Comparison of ENCODE assay signal across 34 cellular contexts in genomic region chr20:38763616-38764015, GRCh38. TPM values are rescaled to one million over a fixed set of nuclear protein-coding genes. Genes with fewer than 3 reads are reported as not detected.
"Had no signal": no experiment of that assay in that cellular context is flagged by ENCODE, and none has a peak within 500 bp of the region (broad histone marks: within the 10 kb centered on the region; RNA-seq: fewer than 3 reads in every experiment).

No MANE protein-coding gene starts in this region.

- H3K4me1 Mint-ChIP-seq: brain, nephron had no signal

- H3K4me1 ChIP-seq: esophagus muscularis mucosa, left ventricle myocardium inferior, upper lobe of right lung had no signal

- H3K27me3 ChIP-seq: ascending aorta, cardiac muscle cell, esophagus muscularis mucosa, foreskin keratinocyte, heart right ventricle, ovary, stomach, tibial artery, upper lobe of right lung had no signal

- H3K27ac Mint-ChIP-seq: activated CD4-positive, alpha-beta T cell treated with anti-CD3 and anti-CD28 coated beads, Interleukin-2, amount 10 ng/mL, durations not matched to agents 7 days and 5 days; activated CD8-positive, alpha-beta T cell treated with anti-CD3 and anti-CD28 coated beads for 36 hours; activated naive CD4-positive, alpha-beta T cell treated with anti-CD3 and anti-CD28 coated beads, Interleukin-2, amount 10 ng/mL, durations not matched to agents 7 days and 5 days; activated T-cell treated with anti-CD3 and anti-CD28 coated beads, Interleukin-2, amount 50 U/mL, for 72 hours; brain; nephron; progenitor cell of endocrine pancreas; stimulated activated memory B cell treated with anti-CD40 and anti-IgM and Interleukin-4, amounts not matched to agents 10 μg/mL and 1 μg/mL and 100 μg/mL, for 72 hours; T-cell had no signal

- ATAC-seq: activated CD8-positive, alpha-beta T cell treated with anti-CD3 and anti-CD28 coated beads for 36 hours; foreskin keratinocyte; heart right ventricle; sciatic nerve; stimulated activated memory B cell treated with anti-CD40 and anti-IgM and Interleukin-4, amounts not matched to agents 10 μg/mL and 1 μg/mL and 100 μg/mL, for 72 hours; T-cell; upper lobe of right lung had no signal

- H3K4me3 ChIP-seq: ascending aorta, cardiac muscle cell, coronary artery, esophagus muscularis mucosa, heart right ventricle, left ventricle myocardium inferior, ovary, skin epidermis, stomach, tibial artery, upper lobe of right lung had no signal

- H3K27ac ChIP-seq: cardiac muscle cell, esophagus muscularis mucosa, foreskin keratinocyte, heart right ventricle, left ventricle myocardium inferior, ovary, skin epidermis, stomach, upper lobe of right lung, WERI-Rb-1 had no signal

- H3K36me3 ChIP-seq: ovary had no signal

- DNase-seq: activated CD4-positive, alpha-beta T cell treated with anti-CD3 and anti-CD28 coated beads, Interleukin-2, amount 10 ng/mL, durations not matched to agents 7 days and 5 days; activated CD4-positive, CD25-positive, alpha-beta regulatory T cell treated with anti-CD3 and anti-CD28 coated beads, Interleukin-2, amount 50 U/mL, for 72 hours; activated CD8-positive, alpha-beta T cell treated with anti-CD3 and anti-CD28 coated beads for 36 hours; activated effector memory CD4-positive, alpha-beta T cell treated with anti-CD3 and anti-CD28 coated beads, Interleukin-2, amount 50 U/mL, for 16 hours; activated naive CD4-positive, alpha-beta T cell treated with anti-CD3 and anti-CD28 coated beads, Interleukin-2, amount 10 ng/mL, durations not matched to agents 7 days and 5 days; activated T-cell treated with anti-CD3 and anti-CD28 coated beads, Interleukin-2, amount 50 U/mL, for 72 hours; foreskin keratinocyte; heart right ventricle; kidney glomerular epithelial cell; left ventricle myocardium inferior; ovary; retina; stimulated activated CD4-positive, alpha-beta T cell treated with anti-CD3 and anti-CD28 coated beads, Interleukin-4, amount 100 ng/mL, for 24 hours; stomach; T-cell; T-helper 9 cell; tibial artery; upper lobe of right lung; WERI-Rb-1 had no signal

- H3K27me3 Mint-ChIP-seq: activated CD4-positive, alpha-beta T cell treated with anti-CD3 and anti-CD28 coated beads, Interleukin-2, amount 10 ng/mL, durations not matched to agents 7 days and 5 days; activated CD8-positive, alpha-beta T cell treated with anti-CD3 and anti-CD28 coated beads for 36 hours; activated naive CD4-positive, alpha-beta T cell treated with anti-CD3 and anti-CD28 coated beads, Interleukin-2, amount 10 ng/mL, durations not matched to agents 7 days and 5 days; brain; progenitor cell of endocrine pancreas; stimulated activated memory B cell treated with anti-CD40 and anti-IgM and Interleukin-4, amounts not matched to agents 10 μg/mL and 1 μg/mL and 100 μg/mL, for 72 hours; T-cell had no signal

- H3K9me3 Mint-ChIP-seq: activated CD4-positive, alpha-beta T cell treated with anti-CD3 and anti-CD28 coated beads, Interleukin-2, amount 10 ng/mL, durations not matched to agents 7 days and 5 days; activated CD8-positive, alpha-beta T cell treated with anti-CD3 and anti-CD28 coated beads for 36 hours; activated naive CD4-positive, alpha-beta T cell treated with anti-CD3 and anti-CD28 coated beads, Interleukin-2, amount 10 ng/mL, durations not matched to agents 7 days and 5 days; activated T-cell treated with anti-CD3 and anti-CD28 coated beads, Interleukin-2, amount 50 U/mL, for 72 hours; brain; nephron; stimulated activated memory B cell treated with anti-CD40 and anti-IgM and Interleukin-4, amounts not matched to agents 10 μg/mL and 1 μg/mL and 100 μg/mL, for 72 hours; T-cell had no signal

- H3K4me3 Mint-ChIP-seq: activated CD4-positive, alpha-beta T cell treated with anti-CD3 and anti-CD28 coated beads, Interleukin-2, amount 10 ng/mL, durations not matched to agents 7 days and 5 days; activated CD8-positive, alpha-beta T cell treated with anti-CD3 and anti-CD28 coated beads for 36 hours; activated naive CD4-positive, alpha-beta T cell treated with anti-CD3 and anti-CD28 coated beads, Interleukin-2, amount 10 ng/mL, durations not matched to agents 7 days and 5 days; activated T-cell treated with anti-CD3 and anti-CD28 coated beads, Interleukin-2, amount 50 U/mL, for 72 hours; brain; nephron; stimulated activated memory B cell treated with anti-CD40 and anti-IgM and Interleukin-4, amounts not matched to agents 10 μg/mL and 1 μg/mL and 100 μg/mL, for 72 hours; T-cell had no signal

- H3K9me3 ChIP-seq: ascending aorta, esophagus muscularis mucosa, heart right ventricle, left ventricle myocardium inferior, ovary, stomach, tibial artery, upper lobe of right lung had no signal

RNA-seq across cellular contexts. Expression of gene SLC32A1, which starts 39.3 kb away (rescaled TPM):
- total RNA-seq: activated CD4-positive, alpha-beta T cell treated with anti-CD3 and anti-CD28 coated beads, Interleukin-2, amount 10 ng/mL, durations not matched to agents 7 days and 5 days; activated CD8-positive, alpha-beta T cell treated with anti-CD3 and anti-CD28 coated beads for 36 hours; ascending aorta; cardiac muscle cell; esophagus muscularis mucosa; foreskin keratinocyte; glomerular endothelial cell; heart right ventricle; left ventricle myocardium inferior; lung microvascular endothelial cell; mucosa of gallbladder; ovary; progenitor cell of endocrine pancreas; sciatic nerve; SK-MEL-5; stomach; T-cell; upper lobe of right lung had no signal
- polyA plus RNA-seq: adipose tissue, cardiac muscle cell, foreskin keratinocyte, heart right ventricle, ovary, stomach had no signal

RNA-seq across cellular contexts. Expression of gene PPP1R16B, which starts 41.9 kb away (rescaled TPM):
- total RNA-seq: foreskin keratinocyte, progenitor cell of endocrine pancreas had no signal
- polyA plus RNA-seq: cardiac muscle cell, foreskin keratinocyte had no signal
